Comparison of ENCODE assay signal across 33 cellular contexts in the genomic region with DNA sequence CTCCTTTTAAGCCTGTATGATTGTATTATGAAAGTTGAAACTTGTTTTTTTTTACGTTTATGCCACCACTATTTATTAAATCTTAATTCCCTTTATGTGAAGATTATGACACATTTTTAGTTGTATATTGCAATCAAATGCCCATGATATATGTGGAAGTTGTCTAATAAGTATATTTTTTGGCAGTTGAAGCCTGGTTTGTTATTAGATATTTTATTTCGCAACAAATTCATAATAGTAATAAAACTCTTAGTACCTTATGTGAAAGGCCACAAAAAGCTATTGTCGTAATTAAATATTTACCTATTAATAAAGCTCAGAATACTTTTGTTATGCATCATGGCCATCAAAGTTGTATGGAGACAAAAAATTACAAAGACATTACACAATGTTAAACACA.
"Had no signal": no experiment of that assay in that cellular context is flagged by ENCODE, and none has a peak within 500 bp of the region (broad histone marks: within the 10 kb centered on the region; RNA-seq: fewer than 3 reads in every experiment).

No MANE protein-coding gene starts in this region.

- H3K4me1 ChIP-seq: adrenal gland, ascending aorta, body of pancreas, breast epithelium had no signal

- H3K27ac ChIP-seq: adrenal gland, ascending aorta, body of pancreas, brain microvascular endothelial cell, breast epithelium, cardiac muscle cell had no signal

- H3K36me3 ChIP-seq: adrenal gland, ascending aorta, brain microvascular endothelial cell, breast epithelium, cardiac muscle cell had no signal

- H3K9me3 ChIP-seq: adrenal gland, ascending aorta, body of pancreas, breast epithelium had no signal

- H3K4me3 ChIP-seq: adrenal gland, ascending aorta, body of pancreas, breast epithelium, cardiac muscle cell had no signal

- H3K27me3 ChIP-seq: adrenal gland, ascending aorta, body of pancreas, brain microvascular endothelial cell, breast epithelium, cardiac muscle cell had no signal

- FAIRE-seq: astrocyte, bronchial epithelial cell, colon had no signal

- DNase-seq: activated effector memory CD4-positive, alpha-beta T cell treated with anti-CD3 and anti-CD28 coated beads, Interleukin-2, amount 50 U/mL, for 16 hours; activated effector memory CD4-positive, alpha-beta T cell treated with Interleukin-2 at 50 U/mL for 16 hours; activated gamma-delta T cell; activated gamma-delta T cell treated with Interleukin-2 at 50 U/mL for 16 hours; activated naive CD4-positive, alpha-beta T cell; activated naive CD4-positive, alpha-beta T cell treated with anti-CD3 and anti-CD28 coated beads for 36 hours; activated naive CD4-positive, alpha-beta T cell treated with anti-CD3 and anti-CD28 coated beads, Interleukin-2, amount 10 ng/mL, durations not matched to agents 7 days and 5 days; activated naive CD4-positive, alpha-beta T cell treated with anti-CD3 and anti-CD28 coated beads, Interleukin-2, amount 50 U/mL, for 16 hours; activated naive CD4-positive, alpha-beta T cell treated with Interleukin-2 at 50 U/mL for 16 hours; activated naive CD8-positive, alpha-beta T cell treated with anti-CD3 and anti-CD28 coated beads for 36 hours; activated naive CD8-positive, alpha-beta T cell treated with anti-CD3 and anti-CD28 coated beads, Interleukin-2, amount 10 ng/mL, durations not matched to agents 7 days and 5 days; activated naive CD8-positive, alpha-beta T cell treated with anti-CD3 and anti-CD28 coated beads, Interleukin-2, amount 50 U/mL, for 24 hours; activated T-cell treated with anti-CD3 and anti-CD28 coated beads, Interleukin-2, amount 50 U/mL, for 4 hours; activated T-cell treated with anti-CD3 and anti-CD28 coated beads, Interleukin-2, amount 50 U/mL, for 48 hours; activated T-cell treated with anti-CD3 and anti-CD28 coated beads, Interleukin-2, amount 50 U/mL, for 72 hours; adrenal gland; amniotic stem cell; amygdala; anterior cingulate cortex; aorta; body of pancreas; brain microvascular endothelial cell; caudate nucleus; central memory CD4-positive, alpha-beta T cell; cerebellar nuclear complex had no signal

- ATAC-seq: activated naive CD4-positive, alpha-beta T cell treated with anti-CD3 and anti-CD28 coated beads, Interleukin-2, amount 50 U/mL, for 72 hours; activated naive CD8-positive, alpha-beta T cell treated with anti-CD3 and anti-CD28 coated beads, Interleukin-2, amount 50 U/mL, for 24 hours; activated T-cell treated with anti-CD3 and anti-CD28 coated beads, Interleukin-2, amount 50 U/mL, for 4 hours; activated T-cell treated with anti-CD3 and anti-CD28 coated beads, Interleukin-2, amount 50 U/mL, for 72 hours; activated T-helper 17 cell treated with anti-CD3 and anti-CD28 coated beads, Interleukin-2, amount 50 U/mL, for 72 hours; body of pancreas had no signal
